ENCODE assay signal across 8 cellular contexts in genomic region chr17:28916302-28916934, GRCh38. TPM values are rescaled to one million over a fixed set of nuclear protein-coding genes. Genes with fewer than 3 reads are reported as not detected.
DNase-seq lines count a peak whose midpoint lies in the region; ATAC-seq and TF ChIP-seq lines count a peak whose summit lies in the region.

No MANE protein-coding gene starts in this region.

- intact Hi-C loops in CD4-positive, alpha-beta memory T cell (cut with micrococcal nuclease), result loop anchor here (1.0 kb wide), 4 partner anchors 13 to 189 kb away; partner anchors contain the start of gene DHRS13
- intact Hi-C loops in mucosa of descending colon (cut with DNase I, micrococcal nuclease), result loop anchor here in 1 of 2 donors (10.0 kb wide), 1 partner anchor 162 kb away; no protein-coding TSS in a partner anchor

- H3K36me3 Mint-ChIP-seq in CD4-positive, alpha-beta memory T cell, result peaks cover 62 to 92% of the 10 kb centered on the region in 2 donors

- H3K9me3 ChIP-seq in CD4-positive, alpha-beta memory T cell (ENCODE audit: control insufficient read depth in 1 of 2, low read length in 2 of 2), result no peaks in the 10 kb centered on the region
- no peaks in the 10 kb centered on the region for H3K9me3 ChIP-seq in mucosa of descending colon

- peak; percentile 95 for TF ChIP-seq CTCF in VCaP (conservative IDR thresholded peaks at IDR 0.05)
- TF ChIP-seq CTCF in mucosa of descending colon (IDR thresholded peaks at IDR 0.05), result no peak

- no peaks in the 10 kb centered on the region for H3K27me3 ChIP-seq in CD4-positive, alpha-beta memory T cell (ENCODE audit: insufficient read depth, low read length)

- DNase-seq in CD4-positive, alpha-beta memory T cell, result peak; percentile 40 to 59 (median 45)
- peak; percentile 59 for DNase-seq in HT-29 (ENCODE audit: low spot score)
- DNase-seq in effector CD8-positive, alpha-beta T cell (lab: John Stamatoyannopoulos, UW), result peak; percentile 10
- DNase-seq in mucosa of descending colon, result peak in 1 of 3 donors; percentile 73
- DNase-seq in EL, result no peak
- DNase-seq in NOMO-1 treated with DMSO at 0.1 percent for 48 hours (lab: John Stamatoyannopoulos, UW; ENCODE audit: unreplicated experiment), result no peak
- DNase-seq in DMS153 treated with DMSO at 0.1 percent for 48 hours (lab: John Stamatoyannopoulos, UW; ENCODE audit: unreplicated experiment), result no peak

- ATAC-seq in mucosa of descending colon, result peak; percentile 69

- H3K4me1 ChIP-seq in CD4-positive, alpha-beta memory T cell (ENCODE audit: insufficient read depth, low read length), result no peaks in the 10 kb centered on the region
- H3K4me1 ChIP-seq in mucosa of descending colon (ENCODE audit: low read depth), result peaks cover 12% of the 10 kb centered on the region

- no peak overlapping the region for H3K4me3 ChIP-seq in CD4-positive, alpha-beta memory T cell (ENCODE audit: low read length in 2 of 2)
- H3K4me3 ChIP-seq in mucosa of descending colon, result no peak overlapping the region

- H3K27me3 Mint-ChIP-seq in CD4-positive, alpha-beta memory T cell, result no peaks in the 10 kb centered on the region

- peaks cover 89% of the 10 kb centered on the region for H3K36me3 ChIP-seq in CD4-positive, alpha-beta memory T cell (ENCODE audit: insufficient read depth, low read length)
- H3K36me3 ChIP-seq in mucosa of descending colon (ENCODE audit: low read depth), result peaks cover 15% of the 10 kb centered on the region

- no peak overlapping the region for H3K27ac ChIP-seq in CD4-positive, alpha-beta memory T cell (ENCODE audit: low read depth, low read length)
- peak overlapping the region; percentile 33; the same call in 1 of the 2 replicates for H3K27ac ChIP-seq in VCaP

- CTCF ChIA-PET in CD4-positive, alpha-beta memory T cell (lab: Charles Lee; ENCODE audit: partially characterized antibody), result interaction anchor here (0.7 to 5.8 kb wide), 24 partner anchors 9 to 189 kb away, joined by 3 to 78 read pairs (median 5); partner anchors contain the start of genes DHRS13, FAM222B, FLOT2 and TLCD1

- peaks cover 0 to 6% (median 4%) of the 10 kb centered on the region in 4 donors for H3K4me1 Mint-ChIP-seq in CD4-positive, alpha-beta memory T cell

- no peaks in the 10 kb centered on the region for H3K9me3 Mint-ChIP-seq in CD4-positive, alpha-beta memory T cell

- no peak overlapping the region for H3K4me3 Mint-ChIP-seq in CD4-positive, alpha-beta memory T cell

- H3K27ac Mint-ChIP-seq in CD4-positive, alpha-beta memory T cell, result peak overlapping the region in 6 of 7 donors; percentile 70 to 91 (median 82)

- POLR2A ChIA-PET in CD4-positive, alpha-beta memory T cell (lab: Charles Lee; ENCODE audit: partially characterized antibody), result interaction anchor here (1.0 to 4.0 kb wide), 6 partner anchors 12 to 189 kb away, joined by 3 to 21 read pairs (median 4); partner anchors contain the start of genes FLOT2 and PHF12

RNA-seq across cellular contexts. Expression of gene DHRS13, which starts 13.5 kb away (rescaled TPM):
- total RNA-seq in CD4-positive, alpha-beta memory T cell, result 10 to 100 TPM; 44.6 to 49.6 TPM
- polyA plus RNA-seq in CD4-positive, alpha-beta memory T cell, result 10 to 100 TPM; 15.1 to 19.6 TPM
- total RNA-seq in HT-29 (2014; rRNA removed; shearing (Covaris generic)), result 15.2 and 17.6 TPM in 2 replicates
- total RNA-seq in mucosa of descending colon, result 10 to 100 TPM in 1 of 3 donors, 1 to 10 TPM in 2; 7.1 to 10.1 (median 7.3) TPM

RNA-seq across cellular contexts. Expression of gene FLOT2, which starts 18.9 kb away (rescaled TPM):
- 100 to 1,000 TPM; 216 to 224 TPM for total RNA-seq in CD4-positive, alpha-beta memory T cell
- 100 to 1,000 TPM; 284 to 288 TPM for polyA plus RNA-seq in CD4-positive, alpha-beta memory T cell
- 49.7 and 55.6 TPM in 2 replicates for total RNA-seq in HT-29 (2014; rRNA removed; shearing (Covaris generic))
- 10 to 100 TPM; 87.9 to 98.0 (median 89.8) TPM for total RNA-seq in mucosa of descending colon

RNA-seq across cellular contexts. Expression of gene PHF12, which starts 34.9 kb away (rescaled TPM):
- 100 to 1,000 TPM; 125 to 135 TPM for total RNA-seq in CD4-positive, alpha-beta memory T cell
- 10 to 100 TPM in 1 of 2 donors, 1 to 10 TPM in 1; 5.0 to 12.7 TPM for polyA plus RNA-seq in CD4-positive, alpha-beta memory T cell
- total RNA-seq in HT-29 (2014; rRNA removed; shearing (Covaris generic)), result 32.0 and 34.7 TPM in 2 replicates
- 10 to 100 TPM; 35.9 to 59.7 (median 39.2) TPM for total RNA-seq in mucosa of descending colon

Comparison
In these comparisons a context has a peak if more than half of its experiments do, and no peak if none do; other contexts are left out.
1. DNase-seq: peak in CD4-positive, alpha-beta memory T cell (5 of 5), HT-29 (single experiment) and effector CD8-positive, alpha-beta T cell (single experiment); none in EL (single experiment), NOMO-1 treated with DMSO at 0.1 percent for 48 hours (single experiment) and DMS153 treated with DMSO at 0.1 percent for 48 hours (single experiment).